In genomic region chr1:64744492-64745180, GRCh38 we compare ENCODE assay signal across 8 cellular contexts. TPM values are rescaled to one million over a fixed set of nuclear protein-coding genes. Genes with fewer than 3 reads are reported as not detected.
DNase-seq lines count a peak whose midpoint lies in the region; ATAC-seq and TF ChIP-seq lines count a peak whose summit lies in the region.

Gene RAVER2, plus strand, starts transcription at chr1:64745075. Its CDS starts 98 bp downstream, at chr1:64745173.

- CTCF ChIA-PET in HEK293T (lab: Yijun Ruan, JAX), result no interaction called here

- H3K27ac ChIP-seq in cingulate gyrus (ENCODE audit: low read depth, low read length), result peak within 1 kb of the TSS; percentile 69

- peak; percentile 87 for ATAC-seq in left colon
- ATAC-seq in GM18517 (IDR thresholded peaks at IDR 0.05; ENCODE audit: unreplicated experiment), result no peak

- peak; percentile 38 for DNase-seq in DMS79 (lab: John Stamatoyannopoulos, UW)
- DNase-seq in HEK293T (ENCODE audit: extremely low spot score), result peak; percentile 88
- peak; percentile 79 for DNase-seq in NCI-H2171 treated with DMSO at 0.1 percent for 48 hours (lab: John Stamatoyannopoulos, UW)
- DNase-seq in activated CD4-positive, alpha-beta T cell treated with anti-CD3 and anti-CD28 coated beads for 4 hours, result peak; percentile 40 to 58
- peak; percentile 81 to 85 for DNase-seq in left colon
- peak; percentile 59 to 63 for DNase-seq in stimulated activated CD4-positive, alpha-beta T cell treated with anti-CD3 and anti-CD28 coated beads, Interleukin-2, amount 100 ng/mL, for 24 hours

- POLR2A ChIA-PET in HEK293T (lab: Yijun Ruan, JAX), result interaction anchor here (1.5 kb wide), 1 partner anchor 21 kb away, joined by 3 read pairs; no protein-coding TSS in a partner anchor

- intact Hi-C loops in left colon (cut with DNase I, micrococcal nuclease), result loop anchor here in 1 of 2 donors (5.0 kb wide), 1 partner anchor 78 kb away; no protein-coding TSS in a partner anchor

TF ChIP-seq in HEK293T, 16 proteins besides CTCF, POLR2A, EP300 and RAD21:
- TF ChIP-seq L3MBTL2 (conservative IDR thresholded peaks at IDR 0.05) (peak; percentile 84), LEF1 (IDR thresholded peaks at IDR 0.05; ENCODE audit: borderline replicate concordance) (0 out of 2 replicates have a peak, but pooled peaks have one; percentile 16), FOXM1 (IDR thresholded peaks at IDR 0.05; ENCODE audit: borderline replicate concordance) (peak; percentile 70; the same call in 1 of the 2 replicates), FOXA1 (IDR thresholded peaks at IDR 0.05) (no peak)

RNA-seq across cellular contexts. Expression of gene RAVER2, which starts in this region (rescaled TPM):
- 10 to 100 TPM; 47.3 to 58.0 TPM for total RNA-seq in left colon

Comparison
In these comparisons a context has a peak if more than half of its experiments do, and no peak if none do; other contexts are left out.
1. DNase-seq: peak in every context shown above with its lines; median percentile 88 in HEK293T; 83 in left colon; 79 in NCI-H2171 treated with DMSO at 0.1 percent for 48 hours; 61 in stimulated activated CD4-positive, alpha-beta T cell treated with anti-CD3 and anti-CD28 coated beads, Interleukin-2, amount 100 ng/mL, for 24 hours; 49 in activated CD4-positive, alpha-beta T cell treated with anti-CD3 and anti-CD28 coated beads for 4 hours; 38 in DMS79.